8 cellular contexts compared by ENCODE assay signal in genomic region chr12:6767301-6767591, GRCh38. TPM values are rescaled to one million over a fixed set of nuclear protein-coding genes. Genes with fewer than 3 reads are reported as not detected.
DNase-seq lines count a peak whose midpoint lies in the region; ATAC-seq, FAIRE-seq and TF ChIP-seq lines count a peak whose summit lies in the region.

No MANE protein-coding gene starts in this region.

- H3K9me3 ChIP-seq in GM12878 (replicated peaks; ENCODE audit: control insufficient read depth, insufficient read depth, low read length) (no peaks in the 10 kb centered on the region), lower lobe of right lung (no peaks in the 10 kb centered on the region)

- H3K4me1 Mint-ChIP-seq in activated naive CD4-positive, alpha-beta T cell treated with anti-CD3 and anti-CD28 coated beads, Interleukin-2, amount 50 U/mL, for 24 hours = peaks cover 48% of the 10 kb centered on the region

- no peaks in the 10 kb centered on the region for H3K36me3 ChIP-seq in GM12878 (ENCODE audit: control insufficient read depth in 2 of 2, insufficient read depth in 2 of 2, low read length in 1 of 2)
- H3K36me3 ChIP-seq in lower lobe of right lung = peaks cover 21% of the 10 kb centered on the region
- H3K36me3 ChIP-seq in urinary bladder (ENCODE audit: insufficient read depth) = no peaks in the 10 kb centered on the region

- ATAC-seq in GM12878 (no peak), lower lobe of right lung (no peak), GM21576 (IDR thresholded peaks at IDR 0.05; ENCODE audit: unreplicated experiment) (no peak)

- peak overlapping the region; percentile 57 for H3K27ac Mint-ChIP-seq in activated naive CD4-positive, alpha-beta T cell treated with anti-CD3 and anti-CD28 coated beads, Interleukin-2, amount 50 U/mL, for 24 hours

- CTCF ChIA-PET in GM12878 (lab: Yijun Ruan, JAX) = interaction anchor here (0.7 to 3.5 kb wide), 13 partner anchors 9 to 405 kb away, joined by 3 to 67 read pairs (median 5); partner anchors contain the start of genes CD4, COPS7A, MLF2 and ZNF384

- no peak for FAIRE-seq in GM12878 (lab: Jason Lieb, UNC)

- H3K9me3 Mint-ChIP-seq in activated naive CD4-positive, alpha-beta T cell treated with anti-CD3 and anti-CD28 coated beads, Interleukin-2, amount 50 U/mL, for 24 hours = no peaks in the 10 kb centered on the region

- SMC1A ChIA-PET in GM12878 (lab: Charles Lee; ENCODE audit: uncharacterized antibody, unreplicated experiment) = interaction anchor here (1.0 to 4.2 kb wide), 5 partner anchors 11 to 82 kb away, joined by 3 to 39 read pairs (median 5); partner anchors contain the start of gene MLF2

- H3K36me3 Mint-ChIP-seq in activated naive CD4-positive, alpha-beta T cell treated with anti-CD3 and anti-CD28 coated beads, Interleukin-2, amount 50 U/mL, for 24 hours = no peaks in the 10 kb centered on the region

- TF ChIP-seq EP300 in GM12878 (IDR thresholded peaks at IDR 0.05; ENCODE audit: borderline replicate concordance in 1 of 2, control insufficient read depth in 1 of 2, low read depth in 2 of 2, low read length in 2 of 2) = no peak

- intact Hi-C loops in GM12878 (cut with micrococcal nuclease; ENCODE audit: unreplicated experiment) = no loop called here
- intact Hi-C loops in lower lobe of right lung (cut with DNase I) = no loop called here

- POLR2A ChIA-PET in GM12878 (lab: Charles Lee) = interaction anchor here (1.0 to 3.2 kb wide), 9 partner anchors 8 to 85 kb away, joined by 4 to 60 read pairs (median 7); partner anchors contain the start of genes CDCA3, COPS7A, MLF2 and USP5

- peak overlapping the region; percentile 75 for H2AFZ ChIP-seq in GM12878 (ENCODE audit: control insufficient read depth, low read depth, low read length)

- H3K4me3 ChIP-seq in GM12878 (peak overlapping the region; percentile 83), lower lobe of right lung (peak overlapping the region; percentile 78), urinary bladder (ENCODE audit: low read depth, low read length) (peak overlapping the region; percentile 89)

- H3K4me3 Mint-ChIP-seq in activated naive CD4-positive, alpha-beta T cell treated with anti-CD3 and anti-CD28 coated beads, Interleukin-2, amount 50 U/mL, for 24 hours = peak overlapping the region; percentile 88

- DNase-seq in activated naive CD4-positive, alpha-beta T cell treated with Interleukin-2 at 50 U/mL for 16 hours = no peak
- DNase-seq in GM12878 (ENCODE audit: low read depth, low spot score) = no peak
- no peak for DNase-seq in lower lobe of right lung
- no peak for DNase-seq in hippocampal formation (lab: John Stamatoyannopoulos, UW)
- no peak for DNase-seq in AML-193 (lab: John Stamatoyannopoulos, UW)

- 15% methylated on average over 17 of the region's 17 CpGs for WGBS in GM12878 (ENCODE audit: insufficient coverage, insufficient replicate concordance, low lambda C conversion rate, missing lambda C conversion rate)
- whole genome bisulfite sequencing in urinary bladder = 1% methylated on average over 17 of the region's 17 CpGs

- TF ChIP-seq POLR2A in GM12878 (IDR thresholded peaks at IDR 0.05; ENCODE audit: low read depth, low read length) = no peak

- peaks cover 18% of the 10 kb centered on the region for H3K27me3 Mint-ChIP-seq in activated naive CD4-positive, alpha-beta T cell treated with anti-CD3 and anti-CD28 coated beads, Interleukin-2, amount 50 U/mL, for 24 hours

- no peaks in the 10 kb centered on the region for H4K20me1 ChIP-seq in GM12878 (ENCODE audit: control insufficient read depth, insufficient read depth)

- BruUV-seq in GM12878 (replicated peaks; lab: Mats Ljungman, UMichigan) = no TSS peak

- H3K9ac ChIP-seq in GM12878 (ENCODE audit: control insufficient read depth, insufficient read depth, low read length) = peak overlapping the region; percentile 72

- in situ Hi-C loops in GM12878 (cut with MboI) = no loop called here

- H3K4me2 ChIP-seq in GM12878 (ENCODE audit: control insufficient read depth, insufficient read depth) = peak overlapping the region; percentile 85

- no peak for TF ChIP-seq CTCF in GM12878 (IDR thresholded peaks at IDR 0.05 in 2 of 3, conservative IDR thresholded peaks at IDR 0.05 in 1 of 3; ENCODE audit: control insufficient read depth in 2 of 3, extremely low read depth in 1 of 3, insufficient read depth in 1 of 3, low read depth in 3 of 3, low read length in 3 of 3)
- no peak for TF ChIP-seq CTCF in lower lobe of right lung (IDR thresholded peaks at IDR 0.05)

- H3K27ac ChIP-seq in GM12878 (ENCODE audit: control insufficient read depth, insufficient read depth) (peak overlapping the region; percentile 24; the same call in 1 of the 2 replicates), lower lobe of right lung (peak overlapping the region; percentile 84), urinary bladder (ENCODE audit: low read depth) (peak overlapping the region; percentile 81)

- peaks cover 16% of the 10 kb centered on the region for H3K79me2 ChIP-seq in GM12878 (ENCODE audit: control insufficient read depth, insufficient read depth, low read length)

- no peak for TF ChIP-seq RAD21 in GM12878 (IDR thresholded peaks at IDR 0.05; ENCODE audit: insufficient read depth, low read depth, low read length)

- RAD21 ChIA-PET in GM12878 (lab: Charles Lee; ENCODE audit: unreplicated experiment) = interaction anchor here (0.6 to 4.1 kb wide), 9 partner anchors 10 to 177 kb away, joined by 3 to 51 read pairs (median 4); partner anchors contain the start of gene MLF2

- H3K27me3 ChIP-seq in GM12878 (replicated peaks in 1 of 2; ENCODE audit: control insufficient read depth in 2 of 2, insufficient read depth in 2 of 2, low read length in 1 of 2) (no peaks in the 10 kb centered on the region), lower lobe of right lung (ENCODE audit: low read depth) (no peaks in the 10 kb centered on the region)

- peaks cover 38% of the 10 kb centered on the region for H3K4me1 ChIP-seq in GM12878 (ENCODE audit: control insufficient read depth, insufficient read depth, low read length)
- H3K4me1 ChIP-seq in lower lobe of right lung = peaks cover 61% of the 10 kb centered on the region
- H3K4me1 ChIP-seq in urinary bladder (ENCODE audit: insufficient read depth) = no peaks in the 10 kb centered on the region

RNA-seq across cellular contexts. Expression of gene PTMS, which starts 1.1 kb away (rescaled TPM):
- 3.9 and 4.2 TPM in 2 replicates for total RNA-seq in GM12878 (2013; cell fraction: nucleolus; rRNA removed)
- total RNA-seq in GM12878 (2014; rRNA removed) = 20.7 and 23.1 TPM in 2 replicates
- 31.8 and 34.0 TPM in 2 replicates for total RNA-seq in GM12878 (2014; rRNA removed; fragmentation: Illumina TruSeq; extraction: Trizol)
- 127 and 131 TPM in 2 replicates for total RNA-seq in GM12878 (2021)
- polyA plus RNA-seq in GM12878 (2011; ENCODE audit: low read depth) = 60.3 TPM
- polyA plus RNA-seq in GM12878 (2011; rRNA removed) = 29.0 and 51.2 TPM in 2 replicates
- polyA plus RNA-seq in GM12878 (2011; cell fraction: cytosol; rRNA removed) = 59.9 and 62.2 TPM in 2 replicates
- 38.8 and 59.5 TPM in 2 replicates for polyA plus RNA-seq in GM12878 (2011; cell fraction: nucleus; rRNA removed)
- 51.5 and 71.6 TPM in 2 replicates for polyA plus RNA-seq in GM12878 (2012)
- polyA plus RNA-seq in GM12878 (2014; fragmentation: Illumina TruSeq; extraction: Trizol) = 41.3 and 90.6 TPM in 2 replicates
- polyA plus RNA-seq in GM12878 (2014; fragmentation: Nextera tagmentation; extraction: Ambion mirVana) = 1 to 10 TPM; 2.1 to 4.5 TPM
- 46.5 and 47.5 TPM in 2 replicates for polyA plus RNA-seq in GM12878 (2014; rRNA removed)
- 10 to 100 TPM in 1 of 2 experiments, 1 to 10 TPM in 1; 4.9 to 27.8 TPM for polyA plus RNA-seq in GM12878 (2016; fragmentation: Nextera tagmentation; extraction: Ambion mirVana)
- polyA minus RNA-seq in GM12878 (2011; rRNA and poly(A)+ RNA removed) = 9.1 and 13.0 TPM in 2 replicates
- polyA minus RNA-seq in GM12878 (2011; cell fraction: cytosol; rRNA and poly(A)+ RNA removed) = 17.9 and 25.4 TPM in 2 replicates
- polyA minus RNA-seq in GM12878 (2011; cell fraction: nucleus; rRNA and poly(A)+ RNA removed) = 5.7 and 7.4 TPM in 2 replicates
- total RNA-seq in lower lobe of right lung = 267 TPM
- 62.4 TPM for total RNA-seq in urinary bladder
- 619 TPM for polyA plus RNA-seq in urinary bladder

RNA-seq across cellular contexts. Expression of gene LAG3, which starts 5.1 kb away (rescaled TPM):
- total RNA-seq in GM12878 (2013; cell fraction: nucleolus; rRNA removed) = 2.0 and 2.8 TPM in 2 replicates
- 0.79 and 1.3 TPM in 2 replicates for total RNA-seq in GM12878 (2014; rRNA removed)
- 0.60 and 1.0 TPM in 2 replicates for total RNA-seq in GM12878 (2014; rRNA removed; fragmentation: Illumina TruSeq; extraction: Trizol)
- total RNA-seq in GM12878 (2021) = 4.2 and 5.2 TPM in 2 replicates
- 1.3 TPM for polyA plus RNA-seq in GM12878 (2011; ENCODE audit: low read depth)
- polyA plus RNA-seq in GM12878 (2011; rRNA removed) = 0.26 and 0.52 TPM in 2 replicates
- polyA plus RNA-seq in GM12878 (2011; cell fraction: cytosol; rRNA removed) = 0.40 TPM in 2 replicates
- 2.3 and 3.7 TPM in 2 replicates for polyA plus RNA-seq in GM12878 (2011; cell fraction: nucleus; rRNA removed)
- polyA plus RNA-seq in GM12878 (2012) = 4.2 and 4.3 TPM in 2 replicates
- 0.97 and 1.1 TPM in 2 replicates for polyA plus RNA-seq in GM12878 (2014; fragmentation: Illumina TruSeq; extraction: Trizol)
- under 1 TPM in 1 of 2 experiments, not detected in 1; 0.53 TPM for polyA plus RNA-seq in GM12878 (2014; fragmentation: Nextera tagmentation; extraction: Ambion mirVana)
- polyA plus RNA-seq in GM12878 (2014; rRNA removed) = 2.3 and 2.4 TPM in 2 replicates
- 1 to 10 TPM in 1 of 2 experiments, under 1 TPM in 1; 0.77 to 1.4 TPM for polyA plus RNA-seq in GM12878 (2016; fragmentation: Nextera tagmentation; extraction: Ambion mirVana)
- polyA minus RNA-seq in GM12878 (2011; rRNA and poly(A)+ RNA removed) = 0.15 and 0.67 TPM in 2 replicates
- not detected in 2 replicates for polyA minus RNA-seq in GM12878 (2011; cell fraction: cytosol; rRNA and poly(A)+ RNA removed)
- 0.60 and 0.67 TPM in 2 replicates for polyA minus RNA-seq in GM12878 (2011; cell fraction: nucleus; rRNA and poly(A)+ RNA removed)
- 2.1 TPM for total RNA-seq in lower lobe of right lung
- total RNA-seq in urinary bladder = 0.21 TPM
- polyA plus RNA-seq in urinary bladder = 1.6 TPM

RNA-seq across cellular contexts. Expression of gene MLF2, which starts 14.3 kb away (rescaled TPM):
- total RNA-seq in GM12878 (2013; cell fraction: nucleolus; rRNA removed) = 48.0 and 57.5 TPM in 2 replicates
- total RNA-seq in GM12878 (2014; rRNA removed) (131 and 139 TPM in 2 replicates), GM12878 (2014; rRNA removed; fragmentation: Illumina TruSeq; extraction: Trizol) (59.2 and 63.4 TPM in 2 replicates), GM12878 (2021) (125 and 129 TPM in 2 replicates), lower lobe of right lung (108 TPM), urinary bladder (51.0 TPM)
- 86.0 TPM for polyA plus RNA-seq in GM12878 (2011; ENCODE audit: low read depth)
- polyA plus RNA-seq in GM12878 (2011; rRNA removed) (122 and 172 TPM in 2 replicates), GM12878 (2014; fragmentation: Illumina TruSeq; extraction: Trizol) (91.6 and 111 TPM in 2 replicates), GM12878 (2014; fragmentation: Nextera tagmentation; extraction: Ambion mirVana) (10 to 100 TPM; 13.5 to 21.5 TPM), GM12878 (2014; rRNA removed) (170 and 181 TPM in 2 replicates), GM12878 (2016; fragmentation: Nextera tagmentation; extraction: Ambion mirVana) (100 to 1,000 TPM; 222 TPM), urinary bladder (240 TPM)
- polyA plus RNA-seq in GM12878 (2011; cell fraction: cytosol; rRNA removed) = 211 and 234 TPM in 2 replicates
- 158 and 178 TPM in 2 replicates for polyA plus RNA-seq in GM12878 (2011; cell fraction: nucleus; rRNA removed)
- polyA plus RNA-seq in GM12878 (2012) = 111 and 119 TPM in 2 replicates
- polyA minus RNA-seq in GM12878 (2011; rRNA and poly(A)+ RNA removed) = 138 and 158 TPM in 2 replicates
- polyA minus RNA-seq in GM12878 (2011; cell fraction: cytosol; rRNA and poly(A)+ RNA removed) = 37.3 and 37.4 TPM in 2 replicates
- polyA minus RNA-seq in GM12878 (2011; cell fraction: nucleus; rRNA and poly(A)+ RNA removed) = 71.1 and 81.7 TPM in 2 replicates

RNA-seq across cellular contexts. Expression of gene CD4, which starts 22.1 kb away (rescaled TPM):
- total RNA-seq in GM12878 (2013; cell fraction: nucleolus; rRNA removed) = not detected in 2 replicates
- 0.40 and 0.49 TPM in 2 replicates for total RNA-seq in GM12878 (2014; rRNA removed)
- total RNA-seq in GM12878 (2014; rRNA removed; fragmentation: Illumina TruSeq; extraction: Trizol) = 0.60 and 0.81 TPM in 2 replicates
- total RNA-seq in GM12878 (2021) = 1.6 and 1.8 TPM in 2 replicates
- polyA plus RNA-seq in GM12878 (2011; ENCODE audit: low read depth) = 0.07 TPM
- polyA plus RNA-seq in GM12878 (2011; rRNA removed) = 0.27 and 0.29 TPM in 2 replicates
- polyA plus RNA-seq in GM12878 (2011; cell fraction: cytosol; rRNA removed) = 0.22 and 0.28 TPM in 2 replicates
- polyA plus RNA-seq in GM12878 (2011; cell fraction: nucleus; rRNA removed) = 0.39 and 0.50 TPM in 2 replicates
- polyA plus RNA-seq in GM12878 (2012) = 0.05 and 0.36 TPM in 2 replicates
- 1.5 and 2.4 TPM in 2 replicates for polyA plus RNA-seq in GM12878 (2014; fragmentation: Illumina TruSeq; extraction: Trizol)
- under 1 TPM; 0.49 to 0.85 TPM for polyA plus RNA-seq in GM12878 (2014; fragmentation: Nextera tagmentation; extraction: Ambion mirVana)
- 0.85 and 1.3 TPM in 2 replicates for polyA plus RNA-seq in GM12878 (2014; rRNA removed)
- under 1 TPM; 0.24 to 0.57 TPM for polyA plus RNA-seq in GM12878 (2016; fragmentation: Nextera tagmentation; extraction: Ambion mirVana)
- polyA minus RNA-seq in GM12878 (2011; rRNA and poly(A)+ RNA removed) = 0.21 and 0.29 TPM in 2 replicates
- 0.40 TPM in 1 of 2 replicates, not detected in the other for polyA minus RNA-seq in GM12878 (2011; cell fraction: cytosol; rRNA and poly(A)+ RNA removed)
- polyA minus RNA-seq in GM12878 (2011; cell fraction: nucleus; rRNA and poly(A)+ RNA removed) = not detected in 2 replicates
- 80.3 TPM for total RNA-seq in lower lobe of right lung
- total RNA-seq in urinary bladder = 11.5 TPM
- polyA plus RNA-seq in urinary bladder = 21.5 TPM

RNA-seq across cellular contexts. Expression of gene COPS7A, which starts 43.4 kb away (rescaled TPM):
- total RNA-seq in GM12878 (2013; cell fraction: nucleolus; rRNA removed) = 19.2 and 28.2 TPM in 2 replicates
- total RNA-seq in GM12878 (2014; rRNA removed) (53.6 and 56.3 TPM in 2 replicates), GM12878 (2014; rRNA removed; fragmentation: Illumina TruSeq; extraction: Trizol) (26.8 and 28.8 TPM in 2 replicates), GM12878 (2021) (42.1 and 48.4 TPM in 2 replicates), lower lobe of right lung (55.1 TPM), urinary bladder (35.6 TPM)
- 21.7 TPM for polyA plus RNA-seq in GM12878 (2011; ENCODE audit: low read depth)
- polyA plus RNA-seq in GM12878 (2011; rRNA removed) (43.5 and 70.9 TPM in 2 replicates), GM12878 (2014; fragmentation: Illumina TruSeq; extraction: Trizol) (43.5 and 45.0 TPM in 2 replicates), GM12878 (2014; fragmentation: Nextera tagmentation; extraction: Ambion mirVana) (10 to 100 TPM; 25.7 to 26.1 TPM), GM12878 (2014; rRNA removed) (55.3 and 61.7 TPM in 2 replicates), GM12878 (2016; fragmentation: Nextera tagmentation; extraction: Ambion mirVana) (10 to 100 TPM; 67.9 to 74.0 TPM), urinary bladder (88.2 TPM)
- 76.3 and 82.0 TPM in 2 replicates for polyA plus RNA-seq in GM12878 (2011; cell fraction: cytosol; rRNA removed)
- 101 and 137 TPM in 2 replicates for polyA plus RNA-seq in GM12878 (2011; cell fraction: nucleus; rRNA removed)
- 31.2 and 38.5 TPM in 2 replicates for polyA plus RNA-seq in GM12878 (2012)
- 30.3 and 47.1 TPM in 2 replicates for polyA minus RNA-seq in GM12878 (2011; rRNA and poly(A)+ RNA removed)
- polyA minus RNA-seq in GM12878 (2011; cell fraction: cytosol; rRNA and poly(A)+ RNA removed) = 9.5 and 9.9 TPM in 2 replicates
- 9.6 and 16.2 TPM in 2 replicates for polyA minus RNA-seq in GM12878 (2011; cell fraction: nucleus; rRNA and poly(A)+ RNA removed)

Comparison
In these comparisons a context has a peak if more than half of its experiments do, and no peak if none do; other contexts are left out.
1. H3K27ac ChIP-seq: peak in every context shown above with its lines; median percentile 84 in lower lobe of right lung; 81 in urinary bladder; 24 in GM12878.